Comparison of ENCODE assay signal across 8 cellular contexts in genomic region chr12:95943231-95943842, GRCh38. TPM values are rescaled to one million over a fixed set of nuclear protein-coding genes. Genes with fewer than 3 reads are reported as not detected.
DNase-seq lines count a peak whose midpoint lies in the region; ATAC-seq and TF ChIP-seq lines count a peak whose summit lies in the region.

A gene with protein sequence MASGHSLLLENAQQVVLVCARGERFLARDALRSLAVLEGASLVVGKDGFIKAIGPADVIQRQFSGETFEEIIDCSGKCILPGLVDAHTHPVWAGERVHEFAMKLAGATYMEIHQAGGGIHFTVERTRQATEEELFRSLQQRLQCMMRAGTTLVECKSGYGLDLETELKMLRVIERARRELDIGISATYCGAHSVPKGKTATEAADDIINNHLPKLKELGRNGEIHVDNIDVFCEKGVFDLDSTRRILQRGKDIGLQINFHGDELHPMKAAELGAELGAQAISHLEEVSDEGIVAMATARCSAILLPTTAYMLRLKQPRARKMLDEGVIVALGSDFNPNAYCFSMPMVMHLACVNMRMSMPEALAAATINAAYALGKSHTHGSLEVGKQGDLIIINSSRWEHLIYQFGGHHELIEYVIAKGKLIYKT (plus strand): TSS chr12:95943331. CDS start chr12:95943399, 68 bp downstream.

- intact Hi-C loops in dorsolateral prefrontal cortex (cut with DNase I), result no loop called here

- TF ChIP-seq CTCF in dorsolateral prefrontal cortex (IDR thresholded peaks at IDR 0.05 in 54 of 56, conservative IDR thresholded peaks at IDR 0.05 in 2 of 56; ENCODE audit: low read depth in 1 of 56, partially characterized antibody in 56 of 56) (peak in 40 of 56 donors; percentile 5 to 46 (median 28)), lung (IDR thresholded peaks at IDR 0.05; ENCODE audit: control extremely low read depth, extremely low read depth) (no peak)

- H3K4me3 ChIP-seq in dorsolateral prefrontal cortex, result peak within 1 kb of the TSS; percentile 60 to 90 (median 80)
- peak within 1 kb of the TSS; percentile 76 for H3K4me3 ChIP-seq in lung

- peak; percentile 66 for ATAC-seq in HG02642 (IDR thresholded peaks at IDR 0.05; ENCODE audit: poor library complexity, unreplicated experiment)
- ATAC-seq in lung (ENCODE audit: insufficient read depth, low FRiP score), result peak; percentile 75

- no peaks in the 10 kb centered on the region for H3K9me3 ChIP-seq in lung (ENCODE audit: control insufficient read depth in 2 of 2, insufficient read depth in 1 of 2, low read length in 1 of 2)

- H3K27ac ChIP-seq in dorsolateral prefrontal cortex (peak within 1 kb of the TSS in 46 of 59 donors; percentile 4 to 86 (median 64)), lung (ENCODE audit: low read depth in 1 of 2, low read length in 1 of 2) (peak within 1 kb of the TSS in 1 of 2 donors; percentile 95)

- DNase-seq in NCI-H1092 treated with DMSO at 0.1 percent for 48 hours (lab: John Stamatoyannopoulos, UW) (peak; percentile 40), NCI-H1092 (lab: John Stamatoyannopoulos, UW) (no peak), NCI-H146 (lab: John Stamatoyannopoulos, UW) (peak; percentile 55), dorsolateral prefrontal cortex (peak in 8 of 10 donors; percentile 15 to 72 (median 40)), lung (ENCODE audit: low spot score) (peak; percentile 41)
- peak; percentile 74 for DNase-seq in activated CD4-positive, alpha-beta T cell treated with anti-CD3 and anti-CD28 coated beads for 48 hours
- peak; percentile 17 for DNase-seq in stimulated activated CD8-positive, alpha-beta memory T cell treated with anti-CD3 and anti-CD28 coated beads, Interleukin-12 subunit alpha, Interleukin-12 subunit beta, amount 100 ng/mL, for 24 hours (ENCODE audit: extremely low read depth)

- H3K36me3 ChIP-seq in lung (ENCODE audit: control insufficient read depth in 2 of 2, insufficient read depth in 2 of 2, low read length in 2 of 2), result no peaks in the 10 kb centered on the region

- peaks cover 0 to 2% of the 10 kb centered on the region in 2 donors for H3K4me1 ChIP-seq in lung (ENCODE audit: control insufficient read depth in 2 of 2, insufficient read depth in 2 of 2, low read length in 2 of 2)

- H3K27me3 ChIP-seq in dorsolateral prefrontal cortex, result no peaks in the 10 kb centered on the region
- no peaks in the 10 kb centered on the region for H3K27me3 ChIP-seq in lung (ENCODE audit: control insufficient read depth, insufficient read depth)

- WGBS in lung, 2 donors, result 1% methylated on average over 34 to 48 of the region's 48 CpGs

RNA-seq across cellular contexts. Expression of the gene that starts here (rescaled TPM):
- total RNA-seq in dorsolateral prefrontal cortex (1 to 10 TPM in 46 of 120 experiments, under 1 TPM in 59, not detected in 15; 0.21 to 3.1 (median 0.96) TPM), lung (1 to 10 TPM in 1 of 2 donors, under 1 TPM in 1; 0.51 to 1.3 TPM)
- 1 to 10 TPM; 1.1 to 1.9 TPM for polyA plus RNA-seq in lung
